Comparison of ENCODE assay signal across 1 cellular context in genomic region chr18:59446012-59446411, GRCh38.
TF ChIP-seq lines count a peak whose summit lies in the region.

No MANE protein-coding gene starts in this region.

TF ChIP-seq in PFSK-1, 5 proteins besides CTCF, POLR2A, EP300 and RAD21 (continued from another document):
- peak; percentile 66 to 93; a peak in 3 of 4 replicates for TF ChIP-seq REST (IDR thresholded peaks at IDR 0.05; ENCODE audit: insufficient read depth in 1 of 2, low read depth in 2 of 2, low read length in 2 of 2)
